3 cellular contexts compared by ENCODE assay signal in the genomic region with DNA sequence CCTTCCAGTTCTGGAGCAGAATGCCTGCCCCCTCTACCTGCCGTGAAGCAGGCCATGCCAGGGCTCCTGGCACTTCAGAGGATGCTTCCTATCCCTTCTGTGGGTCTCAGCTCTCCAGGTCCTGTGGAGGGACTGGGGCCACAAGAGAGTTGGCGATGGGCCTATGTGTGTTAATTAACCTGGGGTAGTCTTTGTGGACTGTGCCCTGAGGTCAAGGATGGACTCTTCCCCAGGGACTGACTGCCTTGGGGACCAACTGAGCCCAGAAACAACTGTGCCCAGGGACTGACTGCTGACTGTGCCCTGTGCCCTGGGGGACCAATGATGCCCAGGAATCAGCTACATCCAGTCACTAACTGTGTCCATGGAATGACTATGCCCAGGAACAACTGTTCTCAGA.
TF ChIP-seq lines count a peak whose summit lies in the region.

No MANE protein-coding gene starts in this region.

TF ChIP-seq in liver, 16 proteins besides CTCF, POLR2A, EP300 and RAD21:
- TF ChIP-seq YY1 (IDR thresholded peaks at IDR 0.05) = no peak
- TF ChIP-seq RXRA (IDR thresholded peaks at IDR 0.05) = no peak
- TF ChIP-seq JUND (IDR thresholded peaks at IDR 0.05) = no peak
- TF ChIP-seq, protein P1, sequence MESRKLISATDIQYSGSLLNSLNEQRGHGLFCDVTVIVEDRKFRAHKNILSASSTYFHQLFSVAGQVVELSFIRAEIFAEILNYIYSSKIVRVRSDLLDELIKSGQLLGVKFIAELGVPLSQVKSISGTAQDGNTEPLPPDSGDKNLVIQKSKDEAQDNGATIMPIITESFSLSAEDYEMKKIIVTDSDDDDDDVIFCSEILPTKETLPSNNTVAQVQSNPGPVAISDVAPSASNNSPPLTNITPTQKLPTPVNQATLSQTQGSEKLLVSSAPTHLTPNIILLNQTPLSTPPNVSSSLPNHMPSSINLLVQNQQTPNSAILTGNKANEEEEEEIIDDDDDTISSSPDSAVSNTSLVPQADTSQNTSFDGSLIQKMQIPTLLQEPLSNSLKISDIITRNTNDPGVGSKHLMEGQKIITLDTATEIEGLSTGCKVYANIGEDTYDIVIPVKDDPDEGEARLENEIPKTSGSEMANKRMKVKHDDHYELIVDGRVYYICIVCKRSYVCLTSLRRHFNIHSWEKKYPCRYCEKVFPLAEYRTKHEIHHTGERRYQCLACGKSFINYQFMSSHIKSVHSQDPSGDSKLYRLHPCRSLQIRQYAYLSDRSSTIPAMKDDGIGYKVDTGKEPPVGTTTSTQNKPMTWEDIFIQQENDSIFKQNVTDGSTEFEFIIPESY (IDR thresholded peaks at IDR 0.05) = no peak
- TF ChIP-seq FOXA1 (IDR thresholded peaks at IDR 0.05) = no peak
- TF ChIP-seq, protein P2, sequence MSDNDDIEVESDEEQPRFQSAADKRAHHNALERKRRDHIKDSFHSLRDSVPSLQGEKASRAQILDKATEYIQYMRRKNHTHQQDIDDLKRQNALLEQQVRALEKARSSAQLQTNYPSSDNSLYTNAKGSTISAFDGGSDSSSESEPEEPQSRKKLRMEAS (IDR thresholded peaks at IDR 0.05) = no peak
- no peak for TF ChIP-seq FOXA2 (IDR thresholded peaks at IDR 0.05)
- no peak for TF ChIP-seq SP1 (IDR thresholded peaks at IDR 0.05)
- TF ChIP-seq, protein P3, sequence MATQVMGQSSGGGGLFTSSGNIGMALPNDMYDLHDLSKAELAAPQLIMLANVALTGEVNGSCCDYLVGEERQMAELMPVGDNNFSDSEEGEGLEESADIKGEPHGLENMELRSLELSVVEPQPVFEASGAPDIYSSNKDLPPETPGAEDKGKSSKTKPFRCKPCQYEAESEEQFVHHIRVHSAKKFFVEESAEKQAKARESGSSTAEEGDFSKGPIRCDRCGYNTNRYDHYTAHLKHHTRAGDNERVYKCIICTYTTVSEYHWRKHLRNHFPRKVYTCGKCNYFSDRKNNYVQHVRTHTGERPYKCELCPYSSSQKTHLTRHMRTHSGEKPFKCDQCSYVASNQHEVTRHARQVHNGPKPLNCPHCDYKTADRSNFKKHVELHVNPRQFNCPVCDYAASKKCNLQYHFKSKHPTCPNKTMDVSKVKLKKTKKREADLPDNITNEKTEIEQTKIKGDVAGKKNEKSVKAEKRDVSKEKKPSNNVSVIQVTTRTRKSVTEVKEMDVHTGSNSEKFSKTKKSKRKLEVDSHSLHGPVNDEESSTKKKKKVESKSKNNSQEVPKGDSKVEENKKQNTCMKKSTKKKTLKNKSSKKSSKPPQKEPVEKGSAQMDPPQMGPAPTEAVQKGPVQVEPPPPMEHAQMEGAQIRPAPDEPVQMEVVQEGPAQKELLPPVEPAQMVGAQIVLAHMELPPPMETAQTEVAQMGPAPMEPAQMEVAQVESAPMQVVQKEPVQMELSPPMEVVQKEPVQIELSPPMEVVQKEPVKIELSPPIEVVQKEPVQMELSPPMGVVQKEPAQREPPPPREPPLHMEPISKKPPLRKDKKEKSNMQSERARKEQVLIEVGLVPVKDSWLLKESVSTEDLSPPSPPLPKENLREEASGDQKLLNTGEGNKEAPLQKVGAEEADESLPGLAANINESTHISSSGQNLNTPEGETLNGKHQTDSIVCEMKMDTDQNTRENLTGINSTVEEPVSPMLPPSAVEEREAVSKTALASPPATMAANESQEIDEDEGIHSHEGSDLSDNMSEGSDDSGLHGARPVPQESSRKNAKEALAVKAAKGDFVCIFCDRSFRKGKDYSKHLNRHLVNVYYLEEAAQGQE (IDR thresholded peaks at IDR 0.05) = no peak
- TF ChIP-seq TAF1 (conservative IDR thresholded peaks at IDR 0.05) = no peak
- no peak for TF ChIP-seq HNF4G (IDR thresholded peaks at IDR 0.05)
- TF ChIP-seq GABPA (IDR thresholded peaks at IDR 0.05 in 1 of 2, conservative IDR thresholded peaks at IDR 0.05 in 1 of 2) = no peak
- TF ChIP-seq NR2F2 (IDR thresholded peaks at IDR 0.05) = no peak
- TF ChIP-seq HNF4A (conservative IDR thresholded peaks at IDR 0.05) = no peak
- no peak for TF ChIP-seq EGR1 (IDR thresholded peaks at IDR 0.05; ENCODE audit: low read depth in 2 of 2)

TF ChIP-seq in HepG2, 621 proteins besides CTCF, POLR2A, EP300 and RAD21:
- TF ChIP-seq ZNF292 (CRISPR knock-in tag; IDR thresholded peaks at IDR 0.05; ENCODE audit: borderline replicate concordance, low read depth) (no peak), ETV6 (CRISPR knock-in tag; conservative IDR thresholded peaks at IDR 0.05) (no peak), ZFY (CRISPR knock-in tag; IDR thresholded peaks at IDR 0.05) (no peak), NFATC3 (CRISPR knock-in tag; IDR thresholded peaks at IDR 0.05) (no peak)
- TF ChIP-seq, protein P1 (CRISPR knock-in tag; IDR thresholded peaks at IDR 0.05) = no peak
- TF ChIP-seq, protein P4, sequence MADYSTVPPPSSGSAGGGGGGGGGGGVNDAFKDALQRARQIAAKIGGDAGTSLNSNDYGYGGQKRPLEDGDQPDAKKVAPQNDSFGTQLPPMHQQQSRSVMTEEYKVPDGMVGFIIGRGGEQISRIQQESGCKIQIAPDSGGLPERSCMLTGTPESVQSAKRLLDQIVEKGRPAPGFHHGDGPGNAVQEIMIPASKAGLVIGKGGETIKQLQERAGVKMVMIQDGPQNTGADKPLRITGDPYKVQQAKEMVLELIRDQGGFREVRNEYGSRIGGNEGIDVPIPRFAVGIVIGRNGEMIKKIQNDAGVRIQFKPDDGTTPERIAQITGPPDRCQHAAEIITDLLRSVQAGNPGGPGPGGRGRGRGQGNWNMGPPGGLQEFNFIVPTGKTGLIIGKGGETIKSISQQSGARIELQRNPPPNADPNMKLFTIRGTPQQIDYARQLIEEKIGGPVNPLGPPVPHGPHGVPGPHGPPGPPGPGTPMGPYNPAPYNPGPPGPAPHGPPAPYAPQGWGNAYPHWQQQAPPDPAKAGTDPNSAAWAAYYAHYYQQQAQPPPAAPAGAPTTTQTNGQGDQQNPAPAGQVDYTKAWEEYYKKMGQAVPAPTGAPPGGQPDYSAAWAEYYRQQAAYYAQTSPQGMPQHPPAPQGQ (CRISPR knock-in tag; IDR thresholded peaks at IDR 0.05; ENCODE audit: borderline replicate concordance) = no peak
- TF ChIP-seq, protein P5, sequence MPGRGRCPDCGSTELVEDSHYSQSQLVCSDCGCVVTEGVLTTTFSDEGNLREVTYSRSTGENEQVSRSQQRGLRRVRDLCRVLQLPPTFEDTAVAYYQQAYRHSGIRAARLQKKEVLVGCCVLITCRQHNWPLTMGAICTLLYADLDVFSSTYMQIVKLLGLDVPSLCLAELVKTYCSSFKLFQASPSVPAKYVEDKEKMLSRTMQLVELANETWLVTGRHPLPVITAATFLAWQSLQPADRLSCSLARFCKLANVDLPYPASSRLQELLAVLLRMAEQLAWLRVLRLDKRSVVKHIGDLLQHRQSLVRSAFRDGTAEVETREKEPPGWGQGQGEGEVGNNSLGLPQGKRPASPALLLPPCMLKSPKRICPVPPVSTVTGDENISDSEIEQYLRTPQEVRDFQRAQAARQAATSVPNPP (CRISPR knock-in tag; IDR thresholded peaks at IDR 0.05) = no peak
- TF ChIP-seq, protein P6, sequence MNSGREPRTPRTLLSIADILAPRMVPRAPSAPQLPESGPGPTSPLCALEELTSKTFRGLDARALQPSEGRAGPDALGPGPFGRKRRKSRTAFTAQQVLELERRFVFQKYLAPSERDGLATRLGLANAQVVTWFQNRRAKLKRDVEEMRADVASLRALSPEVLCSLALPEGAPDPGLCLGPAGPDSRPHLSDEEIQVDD (CRISPR knock-in tag; IDR thresholded peaks at IDR 0.05; ENCODE audit: borderline replicate concordance) = no peak
- TF ChIP-seq, protein P7, sequence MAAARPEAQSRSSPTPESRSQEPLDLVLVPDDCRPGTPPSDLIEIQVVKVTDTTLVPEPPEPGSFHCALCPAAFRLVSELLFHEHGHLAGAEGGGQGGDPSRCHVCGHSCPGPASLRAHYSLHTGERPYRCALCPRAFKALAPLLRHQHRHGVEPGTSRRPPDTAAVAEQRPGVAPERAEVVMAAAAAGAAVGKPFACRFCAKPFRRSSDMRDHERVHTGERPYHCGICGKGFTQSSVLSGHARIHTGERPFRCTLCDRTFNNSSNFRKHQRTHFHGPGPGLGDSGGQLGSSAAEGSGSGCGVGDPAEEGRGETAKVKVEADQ (CRISPR knock-in tag; IDR thresholded peaks at IDR 0.05; ENCODE audit: borderline replicate concordance) = no peak

TF ChIP-seq in H1, 55 proteins besides CTCF, POLR2A, EP300 and RAD21 (continues in another document):
- no peak for TF ChIP-seq CHD2 (IDR thresholded peaks at IDR 0.05; ENCODE audit: low read length)
- TF ChIP-seq KDM4A (IDR thresholded peaks at IDR 0.05; ENCODE audit: low read depth, low read length, severe bottlenecking) = no peak
- TF ChIP-seq, protein P8, sequence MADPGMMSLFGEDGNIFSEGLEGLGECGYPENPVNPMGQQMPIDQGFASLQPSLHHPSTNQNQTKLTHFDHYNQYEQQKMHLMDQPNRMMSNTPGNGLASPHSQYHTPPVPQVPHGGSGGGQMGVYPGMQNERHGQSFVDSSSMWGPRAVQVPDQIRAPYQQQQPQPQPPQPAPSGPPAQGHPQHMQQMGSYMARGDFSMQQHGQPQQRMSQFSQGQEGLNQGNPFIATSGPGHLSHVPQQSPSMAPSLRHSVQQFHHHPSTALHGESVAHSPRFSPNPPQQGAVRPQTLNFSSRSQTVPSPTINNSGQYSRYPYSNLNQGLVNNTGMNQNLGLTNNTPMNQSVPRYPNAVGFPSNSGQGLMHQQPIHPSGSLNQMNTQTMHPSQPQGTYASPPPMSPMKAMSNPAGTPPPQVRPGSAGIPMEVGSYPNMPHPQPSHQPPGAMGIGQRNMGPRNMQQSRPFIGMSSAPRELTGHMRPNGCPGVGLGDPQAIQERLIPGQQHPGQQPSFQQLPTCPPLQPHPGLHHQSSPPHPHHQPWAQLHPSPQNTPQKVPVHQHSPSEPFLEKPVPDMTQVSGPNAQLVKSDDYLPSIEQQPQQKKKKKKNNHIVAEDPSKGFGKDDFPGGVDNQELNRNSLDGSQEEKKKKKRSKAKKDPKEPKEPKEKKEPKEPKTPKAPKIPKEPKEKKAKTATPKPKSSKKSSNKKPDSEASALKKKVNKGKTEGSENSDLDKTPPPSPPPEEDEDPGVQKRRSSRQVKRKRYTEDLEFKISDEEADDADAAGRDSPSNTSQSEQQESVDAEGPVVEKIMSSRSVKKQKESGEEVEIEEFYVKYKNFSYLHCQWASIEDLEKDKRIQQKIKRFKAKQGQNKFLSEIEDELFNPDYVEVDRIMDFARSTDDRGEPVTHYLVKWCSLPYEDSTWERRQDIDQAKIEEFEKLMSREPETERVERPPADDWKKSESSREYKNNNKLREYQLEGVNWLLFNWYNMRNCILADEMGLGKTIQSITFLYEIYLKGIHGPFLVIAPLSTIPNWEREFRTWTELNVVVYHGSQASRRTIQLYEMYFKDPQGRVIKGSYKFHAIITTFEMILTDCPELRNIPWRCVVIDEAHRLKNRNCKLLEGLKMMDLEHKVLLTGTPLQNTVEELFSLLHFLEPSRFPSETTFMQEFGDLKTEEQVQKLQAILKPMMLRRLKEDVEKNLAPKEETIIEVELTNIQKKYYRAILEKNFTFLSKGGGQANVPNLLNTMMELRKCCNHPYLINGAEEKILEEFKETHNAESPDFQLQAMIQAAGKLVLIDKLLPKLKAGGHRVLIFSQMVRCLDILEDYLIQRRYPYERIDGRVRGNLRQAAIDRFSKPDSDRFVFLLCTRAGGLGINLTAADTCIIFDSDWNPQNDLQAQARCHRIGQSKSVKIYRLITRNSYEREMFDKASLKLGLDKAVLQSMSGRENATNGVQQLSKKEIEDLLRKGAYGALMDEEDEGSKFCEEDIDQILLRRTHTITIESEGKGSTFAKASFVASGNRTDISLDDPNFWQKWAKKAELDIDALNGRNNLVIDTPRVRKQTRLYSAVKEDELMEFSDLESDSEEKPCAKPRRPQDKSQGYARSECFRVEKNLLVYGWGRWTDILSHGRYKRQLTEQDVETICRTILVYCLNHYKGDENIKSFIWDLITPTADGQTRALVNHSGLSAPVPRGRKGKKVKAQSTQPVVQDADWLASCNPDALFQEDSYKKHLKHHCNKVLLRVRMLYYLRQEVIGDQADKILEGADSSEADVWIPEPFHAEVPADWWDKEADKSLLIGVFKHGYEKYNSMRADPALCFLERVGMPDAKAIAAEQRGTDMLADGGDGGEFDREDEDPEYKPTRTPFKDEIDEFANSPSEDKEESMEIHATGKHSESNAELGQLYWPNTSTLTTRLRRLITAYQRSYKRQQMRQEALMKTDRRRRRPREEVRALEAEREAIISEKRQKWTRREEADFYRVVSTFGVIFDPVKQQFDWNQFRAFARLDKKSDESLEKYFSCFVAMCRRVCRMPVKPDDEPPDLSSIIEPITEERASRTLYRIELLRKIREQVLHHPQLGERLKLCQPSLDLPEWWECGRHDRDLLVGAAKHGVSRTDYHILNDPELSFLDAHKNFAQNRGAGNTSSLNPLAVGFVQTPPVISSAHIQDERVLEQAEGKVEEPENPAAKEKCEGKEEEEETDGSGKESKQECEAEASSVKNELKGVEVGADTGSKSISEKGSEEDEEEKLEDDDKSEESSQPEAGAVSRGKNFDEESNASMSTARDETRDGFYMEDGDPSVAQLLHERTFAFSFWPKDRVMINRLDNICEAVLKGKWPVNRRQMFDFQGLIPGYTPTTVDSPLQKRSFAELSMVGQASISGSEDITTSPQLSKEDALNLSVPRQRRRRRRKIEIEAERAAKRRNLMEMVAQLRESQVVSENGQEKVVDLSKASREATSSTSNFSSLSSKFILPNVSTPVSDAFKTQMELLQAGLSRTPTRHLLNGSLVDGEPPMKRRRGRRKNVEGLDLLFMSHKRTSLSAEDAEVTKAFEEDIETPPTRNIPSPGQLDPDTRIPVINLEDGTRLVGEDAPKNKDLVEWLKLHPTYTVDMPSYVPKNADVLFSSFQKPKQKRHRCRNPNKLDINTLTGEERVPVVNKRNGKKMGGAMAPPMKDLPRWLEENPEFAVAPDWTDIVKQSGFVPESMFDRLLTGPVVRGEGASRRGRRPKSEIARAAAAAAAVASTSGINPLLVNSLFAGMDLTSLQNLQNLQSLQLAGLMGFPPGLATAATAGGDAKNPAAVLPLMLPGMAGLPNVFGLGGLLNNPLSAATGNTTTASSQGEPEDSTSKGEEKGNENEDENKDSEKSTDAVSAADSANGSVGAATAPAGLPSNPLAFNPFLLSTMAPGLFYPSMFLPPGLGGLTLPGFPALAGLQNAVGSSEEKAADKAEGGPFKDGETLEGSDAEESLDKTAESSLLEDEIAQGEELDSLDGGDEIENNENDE (IDR thresholded peaks at IDR 0.05; ENCODE audit: insufficient replicate concordance, low read length) = no peak
- TF ChIP-seq JUN (IDR thresholded peaks at IDR 0.05; ENCODE audit: low read depth, low read length) = no peak
- no peak for TF ChIP-seq FOSL1 (IDR thresholded peaks at IDR 0.05; ENCODE audit: insufficient read depth, low read depth, low read length)
- TF ChIP-seq PHF8 (conservative IDR thresholded peaks at IDR 0.05; ENCODE audit: low read depth, low read length) = no peak
- TF ChIP-seq TBP (IDR thresholded peaks at IDR 0.05; ENCODE audit: low read depth, low read length) = no peak
- no peak for TF ChIP-seq POLR2AphosphoS5 (IDR thresholded peaks at IDR 0.05; ENCODE audit: low read depth, low read length)
- TF ChIP-seq GABPA (IDR thresholded peaks at IDR 0.05; ENCODE audit: borderline replicate concordance, insufficient read depth, low read length) = no peak
- TF ChIP-seq ASH2L (IDR thresholded peaks at IDR 0.05; ENCODE audit: low read length) = no peak
- no peak for TF ChIP-seq HDAC2 (IDR thresholded peaks at IDR 0.05; ENCODE audit: borderline replicate concordance in 1 of 2, low read depth in 2 of 2, low read length in 2 of 2)
- no peak for TF ChIP-seq KDM5A (IDR thresholded peaks at IDR 0.05; ENCODE audit: low read length)
- no peak for TF ChIP-seq SIX5 (IDR thresholded peaks at IDR 0.05; ENCODE audit: low read depth, low read length)
